13 cellular contexts compared by ENCODE assay signal in the genomic region with DNA sequence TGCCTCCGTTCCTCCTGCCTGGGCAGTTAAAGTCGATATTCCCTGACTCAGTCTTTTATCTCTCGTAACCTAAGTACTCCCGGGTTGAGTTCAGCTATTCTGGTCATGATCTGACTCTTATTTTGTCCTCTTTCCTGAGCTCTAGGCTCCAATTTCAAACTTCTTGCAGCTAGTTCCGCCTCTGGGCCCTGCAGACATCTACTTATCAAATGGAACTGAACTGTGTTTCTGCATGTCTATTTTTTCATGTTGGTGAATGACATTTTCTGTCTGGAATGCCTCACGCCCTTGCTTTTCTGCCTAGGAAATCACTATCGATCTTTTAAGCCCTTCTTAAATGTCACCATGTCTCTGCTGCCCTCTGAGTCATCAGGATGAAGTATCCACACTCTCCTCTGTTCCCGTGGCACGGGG.
DNase-seq lines count a peak whose midpoint lies in the region; ATAC-seq, FAIRE-seq and TF ChIP-seq lines count a peak whose summit lies in the region.
"Had no signal": no experiment of that assay in that cellular context is flagged by ENCODE, and none has a peak within 500 bp of the region (broad histone marks: within the 10 kb centered on the region; RNA-seq: fewer than 3 reads in every experiment).

No MANE protein-coding gene starts in this region.

- in situ Hi-C loops in transverse colon (cut with MboI; ENCODE audit: low pct_ligation_motif_present in 1 of 4, low pct_unique_long_range_greater_than_20kb in 1 of 4, low sequenced_read_pairs in 3 of 4) = no loop called here

- no peaks in the 10 kb centered on the region for H3K9me3 Mint-ChIP-seq in activated T-cell treated with anti-CD3 and anti-CD28 coated beads, Interleukin-2, amount 50 U/mL, for 4 hours

- ATAC-seq in HG03460 (IDR thresholded peaks at IDR 0.05; ENCODE audit: unreplicated experiment) = no peak
- no peak for ATAC-seq in activated T-cell treated with anti-CD3 and anti-CD28 coated beads, Interleukin-2, amount 50 U/mL, for 4 hours

- no peak for TF ChIP-seq EP300 in transverse colon (IDR thresholded peaks at IDR 0.05; ENCODE audit: low read depth)

- peaks cover 6% of the 10 kb centered on the region for H3K4me1 Mint-ChIP-seq in activated T-cell treated with anti-CD3 and anti-CD28 coated beads, Interleukin-2, amount 50 U/mL, for 4 hours (ENCODE audit: low read depth)

- H3K4me1 ChIP-seq in keratinocyte (ENCODE audit: control insufficient read depth, extremely low read depth, insufficient read depth, low read length) (peaks cover 26% of the 10 kb centered on the region), transverse colon (peaks cover 6 to 29% (median 11%) of the 10 kb centered on the region in 4 donors)

- H3K36me3 ChIP-seq in keratinocyte (ENCODE audit: control insufficient read depth in 2 of 2, extremely low read depth in 1 of 2, insufficient read depth in 2 of 2, low read length in 2 of 2) (no peaks in the 10 kb centered on the region), transverse colon (no peaks in the 10 kb centered on the region)
- H3K36me3 ChIP-seq: gastrocnemius medialis had no signal

- no peaks in the 10 kb centered on the region for H3K9me1 ChIP-seq in keratinocyte (ENCODE audit: control insufficient read depth, extremely low read depth, insufficient read depth, low read length)

- 65 to 87% methylated on average over 5 to 9 of the region's 9 CpGs for WGBS in transverse colon (ENCODE audit: low coverage in 1 of 2), 2 donors

- peak overlapping the region; percentile 86 for H2AFZ ChIP-seq in keratinocyte (ENCODE audit: control insufficient read depth, low read length)

- no peak for TF ChIP-seq POLR2A in transverse colon (IDR thresholded peaks at IDR 0.05)

- H3K4me3 ChIP-seq in coronary artery (no peak overlapping the region), keratinocyte (ENCODE audit: control insufficient read depth in 2 of 3, extremely low read depth in 1 of 3, insufficient read depth in 2 of 3, low read depth in 1 of 3, low read length in 3 of 3) (peak overlapping the region in 1 of 3 experiments; percentile 34), transverse colon (no peak overlapping the region)
- H3K4me3 ChIP-seq: body of pancreas, gastrocnemius medialis had no signal

- H3K9me3 ChIP-seq in keratinocyte (ENCODE audit: control insufficient read depth, low read depth, low read length) (no peaks in the 10 kb centered on the region), transverse colon (no peaks in the 10 kb centered on the region)
- H3K9me3 ChIP-seq: body of pancreas, gastrocnemius medialis had no signal

- no peak overlapping the region for H3K4me3 Mint-ChIP-seq in activated T-cell treated with anti-CD3 and anti-CD28 coated beads, Interleukin-2, amount 50 U/mL, for 4 hours

- H3K9ac ChIP-seq in keratinocyte (ENCODE audit: control insufficient read depth, extremely low read depth, insufficient read depth, low read length) = peak overlapping the region; percentile 12

- DNase-seq in HTR-8/SVneo (ENCODE audit: insufficient read length, low spot score) (peak; percentile 41), coronary artery (ENCODE audit: low spot score) (no peak), keratinocyte (ENCODE audit: low read depth, low spot score) (peak; percentile 63), transverse colon (no peak), NCI-H748 treated with DMSO at 0.1 percent for 48 hours (lab: John Stamatoyannopoulos, UW) (no peak), NCI-H2029 (lab: John Stamatoyannopoulos, UW) (no peak)
- no peak for DNase-seq in activated T-cell treated with anti-CD3 and anti-CD28 coated beads, Interleukin-2, amount 50 U/mL, for 4 hours
- DNase-seq: body of pancreas; gastrocnemius medialis; NCI-H1105 treated with DMSO at 0.1 percent for 48 hours; stimulated activated CD8-positive, alpha-beta memory T cell treated with anti-CD3 and anti-CD28 coated beads, Interleukin-4, amount 100 ng/mL, for 48 hours had no signal

- H3K79me2 ChIP-seq in keratinocyte (ENCODE audit: control insufficient read depth, insufficient read depth, low read length) = no peaks in the 10 kb centered on the region

- no peaks in the 10 kb centered on the region for H3K27me3 Mint-ChIP-seq in activated T-cell treated with anti-CD3 and anti-CD28 coated beads, Interleukin-2, amount 50 U/mL, for 4 hours (ENCODE audit: low read depth)

- peak overlapping the region; percentile 75 to 86 for H3K27ac ChIP-seq in coronary artery
- H3K27ac ChIP-seq in keratinocyte (ENCODE audit: control insufficient read depth, insufficient read depth, low read length) = peak overlapping the region; percentile 53
- H3K27ac ChIP-seq in transverse colon = peak overlapping the region; percentile 43 to 56 (median 44)

- no peak for FAIRE-seq in HTR-8/SVneo (lab: Jason Lieb, UNC)
- peak; percentile 73 for FAIRE-seq in keratinocyte (lab: Jason Lieb, UNC)
- FAIRE-seq: H54 had no signal

- no peaks in the 10 kb centered on the region for H3K27me3 ChIP-seq in keratinocyte (ENCODE audit: control insufficient read depth, extremely low read depth, insufficient read depth, low read length)
- no peaks in the 10 kb centered on the region for H3K27me3 ChIP-seq in transverse colon
- H3K27me3 ChIP-seq: body of pancreas, gastrocnemius medialis had no signal

- TF ChIP-seq CTCF in coronary artery (IDR thresholded peaks at IDR 0.05) (no peak), keratinocyte (optimal IDR thresholded peaks at IDR 0.05 in 1 of 3, IDR thresholded peaks at IDR 0.05 in 1 of 3, conservative IDR thresholded peaks at IDR 0.05 in 1 of 3; ENCODE audit: extremely low read depth in 1 of 3, insufficient read depth in 2 of 3, low read length in 3 of 3) (no peak), transverse colon (IDR thresholded peaks at IDR 0.05) (no peak)

- H4K20me1 ChIP-seq in keratinocyte (ENCODE audit: control insufficient read depth, extremely low read depth, insufficient read depth, low read length) = no peaks in the 10 kb centered on the region

- intact Hi-C loops in transverse colon (cut with DNase I; ENCODE audit: low total_unique reads) = no loop called here

- H3K36me3 Mint-ChIP-seq in activated T-cell treated with anti-CD3 and anti-CD28 coated beads, Interleukin-2, amount 50 U/mL, for 4 hours (ENCODE audit: insufficient read depth) = no peaks in the 10 kb centered on the region

- dilution Hi-C loops in keratinocyte (cut with MboI; ENCODE audit: extremely low pct_ligation_motif_present, low sequenced_read_pairs) = no loop called here

- H3K4me2 ChIP-seq in keratinocyte (ENCODE audit: control insufficient read depth, extremely low read depth, insufficient read depth, low read depth, low read length) = peak overlapping the region; percentile 85

Comparison
In these comparisons a context has a peak if more than half of its experiments do, and no peak if none do; other contexts are left out.
1. DNase-seq: peak in HTR-8/SVneo (single experiment) and keratinocyte (single experiment); none in coronary artery (single experiment), transverse colon (single experiment), activated T-cell treated with anti-CD3 and anti-CD28 coated beads, Interleukin-2, amount 50 U/mL, for 4 hours (single experiment), NCI-H748 treated with DMSO at 0.1 percent for 48 hours (single experiment) and NCI-H2029 (single experiment).
2. Peak in every context shown above with its lines, with median percentiles within 50 percentile points of each other: H3K27ac ChIP-seq.